ENCODE assay signal across 9 cellular contexts in the genomic region with DNA sequence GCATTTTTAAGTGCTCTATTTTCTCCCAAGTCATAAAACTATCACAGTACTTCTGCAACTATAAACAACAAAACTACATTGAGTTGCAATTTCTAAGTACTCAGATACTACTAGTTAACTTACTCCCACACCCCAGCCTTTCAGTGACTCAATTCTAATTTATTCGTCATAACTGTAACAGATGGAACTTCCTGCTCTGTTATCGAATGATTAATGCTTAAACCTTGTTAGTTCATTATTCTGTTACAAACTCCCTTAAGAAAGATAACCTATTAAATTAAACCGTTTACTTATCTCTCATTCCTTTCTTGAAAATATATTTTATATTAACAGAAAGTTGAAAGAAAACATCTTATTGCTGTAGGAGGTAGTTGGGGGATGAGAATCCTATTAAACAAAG. TPM values are rescaled to one million over a fixed set of nuclear protein-coding genes. Genes with fewer than 3 reads are reported as not detected.
DNase-seq lines count a peak whose midpoint lies in the region; ATAC-seq, FAIRE-seq and TF ChIP-seq lines count a peak whose summit lies in the region.
"Had no signal": no experiment of that assay in that cellular context is flagged by ENCODE, and none has a peak within 500 bp of the region (broad histone marks: within the 10 kb centered on the region; RNA-seq: fewer than 3 reads in every experiment).

No MANE protein-coding gene starts in this region.

- peak; percentile 55 for DNase-seq in AG04449 (ENCODE audit: low read depth, low spot score)
- DNase-seq in bronchial epithelial cell (ENCODE audit: low read depth), result peak; percentile 91
- no peak for DNase-seq in NCI-H2029 (lab: John Stamatoyannopoulos, UW)
- DNase-seq in activated CD4-positive, alpha-beta T cell treated with anti-CD3 and anti-CD28 coated beads, Interleukin-2, amount 50 U/mL, for 1 hour, result no peak
- DNase-seq in NCI-H748 (lab: John Stamatoyannopoulos, UW; ENCODE audit: unreplicated experiment), result no peak
- no peak for DNase-seq in NCI-H2171 treated with DMSO at 0.1 percent for 48 hours (lab: John Stamatoyannopoulos, UW)

- no peak for TF ChIP-seq CTCF in AG04449 (IDR thresholded peaks at IDR 0.05; ENCODE audit: insufficient read depth, low read length, missing control alignments)
- no peak for TF ChIP-seq CTCF in bronchial epithelial cell (IDR thresholded peaks at IDR 0.05; ENCODE audit: insufficient read depth, low read length, severe bottlenecking)

- POLR2A ChIA-PET in AG04449 (lab: Yijun Ruan, JAX), result no interaction called here

- H3K27me3 ChIP-seq in bronchial epithelial cell (ENCODE audit: control insufficient read depth, insufficient read depth, low read length), result no peaks in the 10 kb centered on the region

- no peak for FAIRE-seq in bronchial epithelial cell (lab: Jason Lieb, UNC)
- FAIRE-seq: G401.6 had no signal

- no peaks in the 10 kb centered on the region for H3K36me3 ChIP-seq in bronchial epithelial cell (ENCODE audit: control insufficient read depth, insufficient read depth, low read length)

- CTCF ChIA-PET in AG04449 (lab: Yijun Ruan, JAX), result no interaction called here

- H3K4me3 ChIP-seq in AG04449 (ENCODE audit: low read depth, low read length) (no peak overlapping the region), bronchial epithelial cell (ENCODE audit: low read depth, low read length) (no peak overlapping the region)

- peak; percentile 81 for ATAC-seq in GM19328 (IDR thresholded peaks at IDR 0.05; ENCODE audit: unreplicated experiment)
- ATAC-seq in HG03135 (IDR thresholded peaks at IDR 0.05; ENCODE audit: unreplicated experiment), result peak; percentile 99

RNA-seq across cellular contexts. Expression of gene TNFAIP6, which starts 17.0 kb away (rescaled TPM):
- total RNA-seq in bronchial epithelial cell, result 0.13 and 2.6 TPM in 2 replicates

RNA-seq across cellular contexts. Expression of gene RIF1, which starts 35.3 kb away (rescaled TPM):
- 22.1 and 25.3 TPM in 2 replicates for total RNA-seq in bronchial epithelial cell

Comparison
In these comparisons a context has a peak if more than half of its experiments do, and no peak if none do; other contexts are left out.
1. DNase-seq: peak in AG04449 (single experiment) and bronchial epithelial cell (single experiment); none in NCI-H2029 (single experiment), activated CD4-positive, alpha-beta T cell treated with anti-CD3 and anti-CD28 coated beads, Interleukin-2, amount 50 U/mL, for 1 hour (single experiment), NCI-H748 (single experiment) and NCI-H2171 treated with DMSO at 0.1 percent for 48 hours (single experiment).